1 cellular context compared by ENCODE assay signal in genomic region chr17:77319211-77320031, GRCh38.
TF ChIP-seq lines count a peak whose summit lies in the region.

No MANE protein-coding gene starts in this region.

TF ChIP-seq in GM12878, 131 proteins besides CTCF, POLR2A, EP300 and RAD21 (continued from another document and continues in another):
- TF ChIP-seq SIX5 (IDR thresholded peaks at IDR 0.05; ENCODE audit: low read depth, low read length, severe bottlenecking) (no peak), MYB (IDR thresholded peaks at IDR 0.05; ENCODE audit: borderline replicate concordance, low read depth, low read length) (no peak), SMAD1 (IDR thresholded peaks at IDR 0.05; ENCODE audit: low read depth, partially characterized antibody) (peak; percentile 45), CUX1 (IDR thresholded peaks at IDR 0.05; ENCODE audit: insufficient replicate concordance, low read depth, low read length) (no peak), BCLAF1 (IDR thresholded peaks at IDR 0.05) (no peak), PAX5 (IDR thresholded peaks at IDR 0.05; ENCODE audit: borderline replicate concordance, low read depth, low read length) (peak; percentile 20; the same call in 1 of the 2 replicates), CREB1 (IDR thresholded peaks at IDR 0.05; ENCODE audit: low read depth) (peak; percentile 68), RCOR1 (conservative IDR thresholded peaks at IDR 0.05; ENCODE audit: low read depth, low read length) (0 out of 2 replicates have a peak, but pooled peaks have one; percentile 70), PAX8 (IDR thresholded peaks at IDR 0.05) (no peak), POU2F2 (IDR thresholded peaks at IDR 0.05; ENCODE audit: borderline replicate concordance, low read depth, low read length) (peak; percentile 47; the same call in 1 of the 3 replicates), ZNF687 (IDR thresholded peaks at IDR 0.05) (peak; percentile 85), PRDM15 (CRISPR knock-in tag; IDR thresholded peaks at IDR 0.05) (no peak), PKNOX1 (IDR thresholded peaks at IDR 0.05) (no peak; the same call in 1 of the 2 replicates), TCF3 (IDR thresholded peaks at IDR 0.05; ENCODE audit: borderline replicate concordance, insufficient read depth, low read depth, low read length) (no peak), TARDBP (IDR thresholded peaks at IDR 0.05; ENCODE audit: borderline replicate concordance) (0 out of 2 replicates have a peak, but pooled peaks have one; percentile 12), POLR2AphosphoS5 (IDR thresholded peaks at IDR 0.05; ENCODE audit: low read length) (0 out of 2 replicates have a peak, but pooled peaks have one; percentile 66), NFYA (IDR thresholded peaks at IDR 0.05; ENCODE audit: borderline replicate concordance, low read depth, low read length) (no peak), MEF2A (IDR thresholded peaks at IDR 0.05; ENCODE audit: insufficient read depth, low read depth, low read length) (0 out of 2 replicates have a peak, but pooled peaks have one; percentile 9), ASH2L (IDR thresholded peaks at IDR 0.05; ENCODE audit: borderline replicate concordance, low read depth) (no peak), IRF3 (IDR thresholded peaks at IDR 0.05) (no peak), SMC3 (IDR thresholded peaks at IDR 0.05; ENCODE audit: borderline replicate concordance, low read length) (no peak), SRF (IDR thresholded peaks at IDR 0.05; ENCODE audit: low read depth in 2 of 2, low read length in 2 of 2) (no peak), TCF7 (IDR thresholded peaks at IDR 0.05; ENCODE audit: borderline replicate concordance) (no peak), MLLT1 (IDR thresholded peaks at IDR 0.05) (peak; percentile 95), POLR2AphosphoS2 (IDR thresholded peaks at IDR 0.05; ENCODE audit: low read depth, low read length) (0 out of 2 replicates have a peak, but pooled peaks have one; percentile 21), SPI1 (IDR thresholded peaks at IDR 0.05; ENCODE audit: borderline replicate concordance, insufficient read depth, low read depth, low read length) (no peak), CBFB (IDR thresholded peaks at IDR 0.05; ENCODE audit: low read depth) (peak; percentile 40; the same call in 1 of the 2 replicates), HCFC1 (IDR thresholded peaks at IDR 0.05; ENCODE audit: low read length) (no peak), ELK1 (IDR thresholded peaks at IDR 0.05; ENCODE audit: low read depth, low read length) (peak; percentile 32; the same call in 1 of the 2 replicates), CBX5 (IDR thresholded peaks at IDR 0.05; ENCODE audit: low read depth) (no peak), WRNIP1 (IDR thresholded peaks at IDR 0.05; ENCODE audit: borderline replicate concordance, low read depth, low read length) (no peak), TAF1 (IDR thresholded peaks at IDR 0.05; ENCODE audit: borderline replicate concordance, low read depth, low read length) (peak; percentile 51; the same call in 1 of the 2 replicates)
